9 cellular contexts compared by ENCODE assay signal in genomic region chr5:143887302-143887638, GRCh38.
DNase-seq lines count a peak whose midpoint lies in the region; ATAC-seq and TF ChIP-seq lines count a peak whose summit lies in the region.
"Had no signal": no experiment of that assay in that cellular context is flagged by ENCODE, and none has a peak within 500 bp of the region (broad histone marks: within the 10 kb centered on the region; RNA-seq: fewer than 3 reads in every experiment).

No MANE protein-coding gene starts in this region.

- peaks cover 3% of the 10 kb centered on the region for H3K36me3 Mint-ChIP-seq in effector memory CD8-positive, alpha-beta T cell (ENCODE audit: insufficient read depth)
- H3K36me3 Mint-ChIP-seq: CD4-positive, CD25-positive, alpha-beta regulatory T cell had no signal

- peaks cover 56% of the 10 kb centered on the region for H3K4me1 ChIP-seq in adipocyte (ENCODE audit: control insufficient read depth, insufficient read depth, low read length)

- no peak overlapping the region for H3K4me3 Mint-ChIP-seq in effector memory CD8-positive, alpha-beta T cell
- H3K4me3 Mint-ChIP-seq: CD4-positive, CD25-positive, alpha-beta regulatory T cell had no signal

- no peak for TF ChIP-seq CTCF in AG09309 (IDR thresholded peaks at IDR 0.05; ENCODE audit: control insufficient read depth, insufficient read depth, low read depth, low read length, missing control alignments)

- no peaks in the 10 kb centered on the region for H3K27me3 ChIP-seq in adipocyte (replicated peaks; ENCODE audit: control insufficient read depth, insufficient read depth, low read length)

- no peak overlapping the region for H3K27ac Mint-ChIP-seq in effector memory CD8-positive, alpha-beta T cell
- H3K27ac Mint-ChIP-seq: CD4-positive, CD25-positive, alpha-beta regulatory T cell had no signal

- no peaks in the 10 kb centered on the region for H3K36me3 ChIP-seq in adipocyte (ENCODE audit: control insufficient read depth, insufficient read depth, low read length, severe bottlenecking)

- ATAC-seq in GM21423 (IDR thresholded peaks at IDR 0.05; ENCODE audit: unreplicated experiment) (no peak), HG03108 (IDR thresholded peaks at IDR 0.05; ENCODE audit: unreplicated experiment) (no peak)
- no peak for ATAC-seq in effector memory CD8-positive, alpha-beta T cell (replicated peaks)

- peaks cover 34 to 51% of the 10 kb centered on the region in 2 donors for H3K27me3 Mint-ChIP-seq in effector memory CD8-positive, alpha-beta T cell

- H3K4me1 Mint-ChIP-seq in effector memory CD8-positive, alpha-beta T cell (ENCODE audit: low read depth in 2 of 2), result no peaks in the 10 kb centered on the region
- H3K4me1 Mint-ChIP-seq: CD4-positive, CD25-positive, alpha-beta regulatory T cell had no signal

- H3K4me3 ChIP-seq in AG09309 (ENCODE audit: control insufficient read depth, low read depth, low read length), result no peak overlapping the region
- H3K4me3 ChIP-seq in adipocyte (ENCODE audit: low read length), result peak overlapping the region; percentile 64

- peak; percentile 51 for DNase-seq in AG09309 (ENCODE audit: low read depth)
- DNase-seq in NCI-H1105 (lab: John Stamatoyannopoulos, UW), result peak; percentile 73
- peak; percentile 55 for DNase-seq in adipocyte (ENCODE audit: low read depth)
- peak; percentile 86 for DNase-seq in kidney glomerular epithelial cell (lab: John Stamatoyannopoulos, UW)
- no peak for DNase-seq in HuH-7 (ENCODE audit: low spot score)
- no peak for DNase-seq in effector memory CD8-positive, alpha-beta T cell
- DNase-seq: CD4-positive, CD25-positive, alpha-beta regulatory T cell had no signal

- no peaks in the 10 kb centered on the region for H3K9me3 Mint-ChIP-seq in effector memory CD8-positive, alpha-beta T cell
- H3K9me3 Mint-ChIP-seq: CD4-positive, CD25-positive, alpha-beta regulatory T cell had no signal

- no peaks in the 10 kb centered on the region for H3K9me3 ChIP-seq in adipocyte (ENCODE audit: control insufficient read depth, low read length)

- H3K9ac ChIP-seq in adipocyte (ENCODE audit: low read length), result peak overlapping the region; percentile 61

Comparison
In these comparisons a context has a peak if more than half of its experiments do, and no peak if none do; other contexts are left out.
1. DNase-seq: peak in AG09309 (single experiment), NCI-H1105 (single experiment), adipocyte (single experiment) and kidney glomerular epithelial cell (single experiment); none in HuH-7 (single experiment) and effector memory CD8-positive, alpha-beta T cell (0 of 3).